Comparison of ENCODE assay signal across 1 cellular context in genomic region chr16:56606688-56607618, GRCh38.
A peak's percentile ranks its signal among the peaks of the same experiment; 100 is the strongest.
TF ChIP-seq lines count a peak whose summit lies in the region.

No MANE protein-coding gene starts in this region.

TF ChIP-seq in HepG2, 621 proteins besides CTCF, POLR2A, EP300 and RAD21 (continued from another document and continues in another):
- TF ChIP-seq, protein P1, sequence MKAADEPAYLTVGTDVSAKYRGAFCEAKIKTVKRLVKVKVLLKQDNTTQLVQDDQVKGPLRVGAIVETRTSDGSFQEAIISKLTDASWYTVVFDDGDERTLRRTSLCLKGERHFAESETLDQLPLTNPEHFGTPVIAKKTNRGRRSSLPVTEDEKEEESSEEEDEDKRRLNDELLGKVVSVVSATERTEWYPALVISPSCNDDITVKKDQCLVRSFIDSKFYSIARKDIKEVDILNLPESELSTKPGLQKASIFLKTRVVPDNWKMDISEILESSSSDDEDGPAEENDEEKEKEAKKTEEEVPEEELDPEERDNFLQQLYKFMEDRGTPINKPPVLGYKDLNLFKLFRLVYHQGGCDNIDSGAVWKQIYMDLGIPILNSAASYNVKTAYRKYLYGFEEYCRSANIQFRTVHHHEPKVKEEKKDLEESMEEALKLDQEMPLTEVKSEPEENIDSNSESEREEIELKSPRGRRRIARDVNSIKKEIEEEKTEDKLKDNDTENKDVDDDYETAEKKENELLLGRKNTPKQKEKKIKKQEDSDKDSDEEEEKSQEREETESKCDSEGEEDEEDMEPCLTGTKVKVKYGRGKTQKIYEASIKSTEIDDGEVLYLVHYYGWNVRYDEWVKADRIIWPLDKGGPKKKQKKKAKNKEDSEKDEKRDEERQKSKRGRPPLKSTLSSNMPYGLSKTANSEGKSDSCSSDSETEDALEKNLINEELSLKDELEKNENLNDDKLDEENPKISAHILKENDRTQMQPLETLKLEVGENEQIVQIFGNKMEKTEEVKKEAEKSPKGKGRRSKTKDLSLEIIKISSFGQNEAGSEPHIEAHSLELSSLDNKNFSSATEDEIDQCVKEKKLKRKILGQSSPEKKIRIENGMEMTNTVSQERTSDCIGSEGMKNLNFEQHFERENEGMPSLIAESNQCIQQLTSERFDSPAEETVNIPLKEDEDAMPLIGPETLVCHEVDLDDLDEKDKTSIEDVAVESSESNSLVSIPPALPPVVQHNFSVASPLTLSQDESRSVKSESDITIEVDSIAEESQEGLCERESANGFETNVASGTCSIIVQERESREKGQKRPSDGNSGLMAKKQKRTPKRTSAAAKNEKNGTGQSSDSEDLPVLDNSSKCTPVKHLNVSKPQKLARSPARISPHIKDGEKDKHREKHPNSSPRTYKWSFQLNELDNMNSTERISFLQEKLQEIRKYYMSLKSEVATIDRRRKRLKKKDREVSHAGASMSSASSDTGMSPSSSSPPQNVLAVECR (CRISPR knock-in tag; IDR thresholded peaks at IDR 0.05; ENCODE audit: borderline replicate concordance) = peak; percentile 61
- TF ChIP-seq ZNF703 (CRISPR knock-in tag; IDR thresholded peaks at IDR 0.05; ENCODE audit: borderline replicate concordance) (peak; percentile 72), MTF2 (CRISPR knock-in tag; IDR thresholded peaks at IDR 0.05; ENCODE audit: borderline replicate concordance) (peak; percentile 73; the same call in 1 of the 2 replicates), ETV5 (CRISPR knock-in tag; IDR thresholded peaks at IDR 0.05; ENCODE audit: borderline replicate concordance) (peak; percentile 94), BRCA1 (CRISPR knock-in tag; IDR thresholded peaks at IDR 0.05) (no peak; the same call in 1 of the 2 replicates), RCOR2 (CRISPR knock-in tag; IDR thresholded peaks at IDR 0.05) (no peak; the same call in 1 of the 2 replicates), ZNF614 (CRISPR knock-in tag; IDR thresholded peaks at IDR 0.05; ENCODE audit: borderline replicate concordance) (peak; percentile 55; the same call in 1 of the 2 replicates), MXI1 (IDR thresholded peaks at IDR 0.05; ENCODE audit: borderline replicate concordance, low read depth, low read length) (peak; percentile 52; the same call in 1 of the 3 replicates), CREB3 (CRISPR knock-in tag; IDR thresholded peaks at IDR 0.05) (peak; percentile 83; the same call in 1 of the 2 replicates), ZNF740 (CRISPR knock-in tag; IDR thresholded peaks at IDR 0.05) (0 out of 2 replicates have a peak, but pooled peaks have one; percentile 36), NFE2 (CRISPR knock-in tag; IDR thresholded peaks at IDR 0.05) (no peak), SALL1 (CRISPR knock-in tag; IDR thresholded peaks at IDR 0.05) (peak; percentile 91; the same call in 1 of the 2 replicates), ZNF780A (CRISPR knock-in tag; IDR thresholded peaks at IDR 0.05) (0 out of 2 replicates have a peak, but pooled peaks have one; percentile 27), IRF2 (CRISPR knock-in tag; IDR thresholded peaks at IDR 0.05) (peak; percentile 91), SP5 (CRISPR knock-in tag; IDR thresholded peaks at IDR 0.05; ENCODE audit: borderline replicate concordance, low read depth) (peak; percentile 91), ZNF678 (CRISPR knock-in tag; IDR thresholded peaks at IDR 0.05) (0 out of 2 replicates have a peak, but pooled peaks have one; percentile 18), ATAD3A (CRISPR knock-in tag; IDR thresholded peaks at IDR 0.05) (no peak), NAIF1 (CRISPR knock-in tag; IDR thresholded peaks at IDR 0.05; ENCODE audit: borderline replicate concordance) (no peak), RBM39 (IDR thresholded peaks at IDR 0.05; ENCODE audit: low read depth, low read length, poor library complexity, severe bottlenecking) (peak; percentile 28), ERF (CRISPR knock-in tag; IDR thresholded peaks at IDR 0.05) (peak; percentile 83), KDM5A (IDR thresholded peaks at IDR 0.05; ENCODE audit: borderline replicate concordance, low read length) (no peak; the same call in 1 of the 2 replicates), PHB2 (IDR thresholded peaks at IDR 0.05; ENCODE audit: partially characterized antibody) (no peak), ZNF468 (CRISPR knock-in tag; IDR thresholded peaks at IDR 0.05) (0 out of 2 replicates have a peak, but pooled peaks have one; percentile 74), TRIM24 (CRISPR knock-in tag; IDR thresholded peaks at IDR 0.05) (no peak), TP53 (CRISPR knock-in tag; conservative IDR thresholded peaks at IDR 0.05) (peak; percentile 55; the same call in 1 of the 2 replicates), FOXK2 (IDR thresholded peaks at IDR 0.05) (peak; percentile 59; the same call in 1 of the 2 replicates), MYPOP (CRISPR knock-in tag; IDR thresholded peaks at IDR 0.05) (peak; percentile 97), MED8 (CRISPR knock-in tag; IDR thresholded peaks at IDR 0.05; ENCODE audit: insufficient replicate concordance) (peak; percentile 55), ELF4 (CRISPR knock-in tag; IDR thresholded peaks at IDR 0.05; ENCODE audit: borderline replicate concordance) (0 out of 2 replicates have a peak, but pooled peaks have one; percentile 6), ZNF687 (CRISPR knock-in tag; IDR thresholded peaks at IDR 0.05) (peak; percentile 98), ZFP36L1 (CRISPR knock-in tag; IDR thresholded peaks at IDR 0.05) (peak; percentile 94; the same call in 1 of the 2 replicates), TOE1 (CRISPR knock-in tag; IDR thresholded peaks at IDR 0.05) (no peak), NCOA5 (CRISPR knock-in tag; IDR thresholded peaks at IDR 0.05) (no peak)
- TF ChIP-seq, protein P2, sequence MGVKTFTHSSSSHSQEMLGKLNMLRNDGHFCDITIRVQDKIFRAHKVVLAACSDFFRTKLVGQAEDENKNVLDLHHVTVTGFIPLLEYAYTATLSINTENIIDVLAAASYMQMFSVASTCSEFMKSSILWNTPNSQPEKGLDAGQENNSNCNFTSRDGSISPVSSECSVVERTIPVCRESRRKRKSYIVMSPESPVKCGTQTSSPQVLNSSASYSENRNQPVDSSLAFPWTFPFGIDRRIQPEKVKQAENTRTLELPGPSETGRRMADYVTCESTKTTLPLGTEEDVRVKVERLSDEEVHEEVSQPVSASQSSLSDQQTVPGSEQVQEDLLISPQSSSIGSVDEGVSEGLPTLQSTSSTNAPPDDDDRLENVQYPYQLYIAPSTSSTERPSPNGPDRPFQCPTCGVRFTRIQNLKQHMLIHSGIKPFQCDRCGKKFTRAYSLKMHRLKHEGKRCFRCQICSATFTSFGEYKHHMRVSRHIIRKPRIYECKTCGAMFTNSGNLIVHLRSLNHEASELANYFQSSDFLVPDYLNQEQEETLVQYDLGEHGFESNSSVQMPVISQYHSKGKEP (CRISPR knock-in tag; IDR thresholded peaks at IDR 0.05) = no peak
- TF ChIP-seq, protein P3, sequence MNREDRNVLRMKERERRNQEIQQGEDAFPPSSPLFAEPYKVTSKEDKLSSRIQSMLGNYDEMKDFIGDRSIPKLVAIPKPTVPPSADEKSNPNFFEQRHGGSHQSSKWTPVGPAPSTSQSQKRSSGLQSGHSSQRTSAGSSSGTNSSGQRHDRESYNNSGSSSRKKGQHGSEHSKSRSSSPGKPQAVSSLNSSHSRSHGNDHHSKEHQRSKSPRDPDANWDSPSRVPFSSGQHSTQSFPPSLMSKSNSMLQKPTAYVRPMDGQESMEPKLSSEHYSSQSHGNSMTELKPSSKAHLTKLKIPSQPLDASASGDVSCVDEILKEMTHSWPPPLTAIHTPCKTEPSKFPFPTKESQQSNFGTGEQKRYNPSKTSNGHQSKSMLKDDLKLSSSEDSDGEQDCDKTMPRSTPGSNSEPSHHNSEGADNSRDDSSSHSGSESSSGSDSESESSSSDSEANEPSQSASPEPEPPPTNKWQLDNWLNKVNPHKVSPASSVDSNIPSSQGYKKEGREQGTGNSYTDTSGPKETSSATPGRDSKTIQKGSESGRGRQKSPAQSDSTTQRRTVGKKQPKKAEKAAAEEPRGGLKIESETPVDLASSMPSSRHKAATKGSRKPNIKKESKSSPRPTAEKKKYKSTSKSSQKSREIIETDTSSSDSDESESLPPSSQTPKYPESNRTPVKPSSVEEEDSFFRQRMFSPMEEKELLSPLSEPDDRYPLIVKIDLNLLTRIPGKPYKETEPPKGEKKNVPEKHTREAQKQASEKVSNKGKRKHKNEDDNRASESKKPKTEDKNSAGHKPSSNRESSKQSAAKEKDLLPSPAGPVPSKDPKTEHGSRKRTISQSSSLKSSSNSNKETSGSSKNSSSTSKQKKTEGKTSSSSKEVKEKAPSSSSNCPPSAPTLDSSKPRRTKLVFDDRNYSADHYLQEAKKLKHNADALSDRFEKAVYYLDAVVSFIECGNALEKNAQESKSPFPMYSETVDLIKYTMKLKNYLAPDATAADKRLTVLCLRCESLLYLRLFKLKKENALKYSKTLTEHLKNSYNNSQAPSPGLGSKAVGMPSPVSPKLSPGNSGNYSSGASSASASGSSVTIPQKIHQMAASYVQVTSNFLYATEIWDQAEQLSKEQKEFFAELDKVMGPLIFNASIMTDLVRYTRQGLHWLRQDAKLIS (CRISPR knock-in tag; IDR thresholded peaks at IDR 0.05) = peak; percentile 43; the same call in 1 of the 2 replicates
- TF ChIP-seq, protein P4, sequence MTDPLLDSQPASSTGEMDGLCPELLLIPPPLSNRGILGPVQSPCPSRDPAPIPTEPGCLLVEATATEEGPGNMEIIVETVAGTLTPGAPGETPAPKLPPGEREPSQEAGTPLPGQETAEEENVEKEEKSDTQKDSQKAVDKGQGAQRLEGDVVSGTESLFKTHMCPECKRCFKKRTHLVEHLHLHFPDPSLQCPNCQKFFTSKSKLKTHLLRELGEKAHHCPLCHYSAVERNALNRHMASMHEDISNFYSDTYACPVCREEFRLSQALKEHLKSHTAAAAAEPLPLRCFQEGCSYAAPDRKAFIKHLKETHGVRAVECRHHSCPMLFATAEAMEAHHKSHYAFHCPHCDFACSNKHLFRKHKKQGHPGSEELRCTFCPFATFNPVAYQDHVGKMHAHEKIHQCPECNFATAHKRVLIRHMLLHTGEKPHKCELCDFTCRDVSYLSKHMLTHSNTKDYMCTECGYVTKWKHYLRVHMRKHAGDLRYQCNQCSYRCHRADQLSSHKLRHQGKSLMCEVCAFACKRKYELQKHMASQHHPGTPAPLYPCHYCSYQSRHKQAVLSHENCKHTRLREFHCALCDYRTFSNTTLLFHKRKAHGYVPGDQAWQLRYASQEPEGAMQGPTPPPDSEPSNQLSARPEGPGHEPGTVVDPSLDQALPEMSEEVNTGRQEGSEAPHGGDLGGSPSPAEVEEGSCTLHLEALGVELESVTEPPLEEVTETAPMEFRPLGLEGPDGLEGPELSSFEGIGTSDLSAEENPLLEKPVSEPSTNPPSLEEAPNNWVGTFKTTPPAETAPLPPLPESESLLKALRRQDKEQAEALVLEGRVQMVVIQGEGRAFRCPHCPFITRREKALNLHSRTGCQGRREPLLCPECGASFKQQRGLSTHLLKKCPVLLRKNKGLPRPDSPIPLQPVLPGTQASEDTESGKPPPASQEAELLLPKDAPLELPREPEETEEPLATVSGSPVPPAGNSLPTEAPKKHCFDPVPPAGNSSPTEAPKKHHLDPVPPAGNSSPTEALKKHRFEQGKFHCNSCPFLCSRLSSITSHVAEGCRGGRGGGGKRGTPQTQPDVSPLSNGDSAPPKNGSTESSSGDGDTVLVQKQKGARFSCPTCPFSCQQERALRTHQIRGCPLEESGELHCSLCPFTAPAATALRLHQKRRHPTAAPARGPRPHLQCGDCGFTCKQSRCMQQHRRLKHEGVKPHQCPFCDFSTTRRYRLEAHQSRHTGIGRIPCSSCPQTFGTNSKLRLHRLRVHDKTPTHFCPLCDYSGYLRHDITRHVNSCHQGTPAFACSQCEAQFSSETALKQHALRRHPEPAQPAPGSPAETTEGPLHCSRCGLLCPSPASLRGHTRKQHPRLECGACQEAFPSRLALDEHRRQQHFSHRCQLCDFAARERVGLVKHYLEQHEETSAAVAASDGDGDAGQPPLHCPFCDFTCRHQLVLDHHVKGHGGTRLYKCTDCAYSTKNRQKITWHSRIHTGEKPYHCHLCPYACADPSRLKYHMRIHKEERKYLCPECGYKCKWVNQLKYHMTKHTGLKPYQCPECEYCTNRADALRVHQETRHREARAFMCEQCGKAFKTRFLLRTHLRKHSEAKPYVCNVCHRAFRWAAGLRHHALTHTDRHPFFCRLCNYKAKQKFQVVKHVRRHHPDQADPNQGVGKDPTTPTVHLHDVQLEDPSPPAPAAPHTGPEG (CRISPR knock-in tag; IDR thresholded peaks at IDR 0.05) = no peak; the same call in 1 of the 2 replicates
